ENCODE assay signal across 29 cellular contexts in the genomic region with DNA sequence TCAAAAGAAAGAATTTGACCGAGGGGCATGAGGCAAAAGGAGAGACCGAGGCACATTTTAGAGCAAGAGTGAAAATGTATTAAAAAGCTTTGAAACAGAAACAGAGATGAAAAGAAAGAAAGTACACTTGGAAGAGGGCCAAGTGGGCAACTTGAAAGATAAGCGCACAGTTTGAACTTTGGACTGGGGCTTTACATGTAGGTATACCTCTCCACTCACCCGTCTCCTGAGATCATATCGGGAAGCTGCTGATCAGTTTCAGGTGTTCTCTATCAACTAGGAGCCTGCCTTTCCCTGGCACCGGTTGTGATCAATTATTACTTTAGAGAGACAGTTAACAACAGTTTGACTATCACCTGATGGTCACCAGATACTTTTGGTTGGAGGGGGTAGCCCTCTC.
"Had no signal": no experiment of that assay in that cellular context is flagged by ENCODE, and none has a peak within 500 bp of the region (broad histone marks: within the 10 kb centered on the region; RNA-seq: fewer than 3 reads in every experiment).

No MANE protein-coding gene starts in this region.

- H3K27ac ChIP-seq: adrenal gland, body of pancreas, colonic mucosa, esophagus muscularis mucosa, foreskin keratinocyte, gastrocnemius medialis, heart left ventricle had no signal

- ATAC-seq: activated CD4-positive, alpha-beta T cell treated with anti-CD3 and anti-CD28 coated beads for 36 hours; activated CD8-positive, alpha-beta memory T cell treated with anti-CD3 and anti-CD28 coated beads, Interleukin-2, amount 10 ng/mL, durations not matched to agents 7 days and 5 days; activated CD8-positive, alpha-beta T cell treated with anti-CD3 and anti-CD28 coated beads, Interleukin-2, amount 10 ng/mL, durations not matched to agents 7 days and 5 days; activated naive CD8-positive, alpha-beta T cell treated with anti-CD3 and anti-CD28 coated beads, Interleukin-2, amount 50 U/mL, for 24 hours; body of pancreas; foreskin keratinocyte; gastrocnemius medialis; heart left ventricle had no signal

- H3K27me3 ChIP-seq: adrenal gland, body of pancreas, colonic mucosa, esophagus muscularis mucosa, foreskin keratinocyte, gastrocnemius medialis, heart left ventricle had no signal

- H3K4me1 ChIP-seq: adrenal gland, body of pancreas, colonic mucosa, esophagus muscularis mucosa, foreskin keratinocyte, gastrocnemius medialis, heart left ventricle had no signal

- H3K9me3 ChIP-seq: adrenal gland, body of pancreas, colonic mucosa, esophagus muscularis mucosa, gastrocnemius medialis had no signal

- H3K4me3 ChIP-seq: adrenal gland, body of pancreas, colonic mucosa, esophagus muscularis mucosa, gastrocnemius medialis, heart left ventricle had no signal

- DNase-seq: activated CD4-positive, alpha-beta memory T cell treated with anti-CD3 and anti-CD28 coated beads for 36 hours; activated CD4-positive, alpha-beta T cell treated with anti-CD3 and anti-CD28 coated beads for 36 hours; activated CD4-positive, alpha-beta T cell treated with anti-CD3 and anti-CD28 coated beads, Interleukin-2, amount 10 ng/mL, durations not matched to agents 24 days and 14 days; activated CD4-positive, CD25-positive, alpha-beta regulatory T cell; activated CD4-positive, CD25-positive, alpha-beta regulatory T cell treated with anti-CD3 and anti-CD28 coated beads, Interleukin-2, amount 50 U/mL, for 72 hours; activated CD8-positive, alpha-beta memory T cell treated with anti-CD3 and anti-CD28 coated beads, Interleukin-2, amount 10 ng/mL, durations not matched to agents 7 days and 5 days; activated CD8-positive, alpha-beta memory T cell treated with anti-CD3 and anti-CD28 coated beads, Interleukin-2, amount 50 U/mL, for 4 hours; activated CD8-positive, alpha-beta T cell treated with anti-CD3 and anti-CD28 coated beads, Interleukin-2, amount 10 ng/mL, durations not matched to agents 7 days and 5 days; activated effector memory CD4-positive, alpha-beta T cell treated with anti-CD3 and anti-CD28 coated beads, Interleukin-2, amount 50 U/mL, for 16 hours; activated naive CD4-positive, alpha-beta T cell treated with anti-CD3 and anti-CD28 coated beads for 36 hours; activated naive CD8-positive, alpha-beta T cell treated with anti-CD3 and anti-CD28 coated beads for 36 hours; activated naive CD8-positive, alpha-beta T cell treated with anti-CD3 and anti-CD28 coated beads, Interleukin-2, amount 50 U/mL, for 24 hours; activated T-cell treated with anti-CD3 and anti-CD28 coated beads, Interleukin-2, amount 50 U/mL, for 1 hour; activated T-cell treated with anti-CD3 and anti-CD28 coated beads, Interleukin-2, amount 50 U/mL, for 48 hours; adrenal gland; amygdala; aorta; body of pancreas; central memory CD4-positive, alpha-beta T cell; cerebellar nuclear complex; colonic mucosa; effector memory CD4-positive, alpha-beta T cell; endodermal cell; foreskin keratinocyte; gastrocnemius medialis; glutamatergic neuron; heart left ventricle; T-helper 2 cell had no signal

- H3K36me3 ChIP-seq: adrenal gland, colonic mucosa, esophagus muscularis mucosa, gastrocnemius medialis, heart left ventricle had no signal
